ENCODE assay signal across 8 cellular contexts in genomic region chr4:118280501-118281218, GRCh38.
A peak's percentile ranks its signal among the peaks of the same experiment; 100 is the strongest.
DNase-seq lines count a peak whose midpoint lies in the region; ATAC-seq and TF ChIP-seq lines count a peak whose summit lies in the region.

No MANE protein-coding gene starts in this region.

- peaks cover 15% of the 10 kb centered on the region for H3K36me3 Mint-ChIP-seq in CD4-positive, CD25-positive, alpha-beta regulatory T cell
- H3K36me3 Mint-ChIP-seq in activated CD4-positive, alpha-beta memory T cell treated with anti-CD3 and anti-CD28 coated beads for 36 hours: peaks cover 45% of the 10 kb centered on the region

- DNase-seq in CD4-positive, CD25-positive, alpha-beta regulatory T cell: peak; percentile 8 to 69 (median 51)
- peak; percentile 44 for DNase-seq in NCI-H2227 (lab: John Stamatoyannopoulos, UW; ENCODE audit: unreplicated experiment)
- DNase-seq in activated CD4-positive, alpha-beta memory T cell treated with anti-CD3 and anti-CD28 coated beads for 36 hours: peak; percentile 51
- DNase-seq in fibroblast of gingiva (ENCODE audit: low read depth): peak; percentile 65

- no peak overlapping the region for H3K9ac ChIP-seq in neural cell (ENCODE audit: low read length)

- TF ChIP-seq CTCF in neural cell (IDR thresholded peaks at IDR 0.05; ENCODE audit: poor library complexity, severe bottlenecking): peak; percentile 93

- peak overlapping the region; percentile 98 for H3K27ac ChIP-seq in CD4-positive, CD25-positive, alpha-beta regulatory T cell (ENCODE audit: insufficient read depth, low read length, poor library complexity, severe bottlenecking)
- no peak overlapping the region for H3K27ac ChIP-seq in neural cell (ENCODE audit: low read length)

- H3K27me3 ChIP-seq in CD4-positive, CD25-positive, alpha-beta regulatory T cell (ENCODE audit: control insufficient read depth, insufficient read depth, low read length): no peaks in the 10 kb centered on the region
- no peaks in the 10 kb centered on the region for H3K27me3 ChIP-seq in neural cell (ENCODE audit: insufficient read depth, low read depth, low read length)

- no peaks in the 10 kb centered on the region for H3F3A ChIP-seq in neural cell (ENCODE audit: insufficient read depth, low read length, poor library complexity, severe bottlenecking)

- H3K9me2 ChIP-seq in neural cell (ENCODE audit: insufficient read depth, low read length): no peaks in the 10 kb centered on the region

- no peak for TF ChIP-seq EP300 in neural cell (conservative IDR thresholded peaks at IDR 0.05; ENCODE audit: poor library complexity, severe bottlenecking)

- H4K20me1 ChIP-seq in neural cell (ENCODE audit: insufficient read depth): no peaks in the 10 kb centered on the region

- peak overlapping the region; percentile 18 to 93 (median 75) for H3K4me3 Mint-ChIP-seq in CD4-positive, CD25-positive, alpha-beta regulatory T cell
- H3K4me3 Mint-ChIP-seq in activated CD4-positive, alpha-beta memory T cell treated with anti-CD3 and anti-CD28 coated beads for 36 hours: peak overlapping the region; percentile 87

- TF ChIP-seq RAD21 in neural cell (conservative IDR thresholded peaks at IDR 0.05): peak; percentile 96

- peak overlapping the region; percentile 97 for H3K4me3 ChIP-seq in CD4-positive, CD25-positive, alpha-beta regulatory T cell (ENCODE audit: low read depth, low read length)
- H3K4me3 ChIP-seq in neural cell (ENCODE audit: low read length): no peak overlapping the region

- intact Hi-C loops in activated CD4-positive, alpha-beta memory T cell treated with anti-CD3 and anti-CD28 coated beads for 36 hours (cut with micrococcal nuclease): loop anchor here (1.0 kb wide), 2 partner anchors 73 to 310 kb away; partner anchors contain the start of gene PRSS12

- peaks cover 0 to 1% (median 0%) of the 10 kb centered on the region in 7 donors for H3K9me3 Mint-ChIP-seq in CD4-positive, CD25-positive, alpha-beta regulatory T cell
- H3K9me3 Mint-ChIP-seq in activated CD4-positive, alpha-beta memory T cell treated with anti-CD3 and anti-CD28 coated beads for 36 hours: no peaks in the 10 kb centered on the region

- no peak for ATAC-seq in CD4-positive, CD25-positive, alpha-beta regulatory T cell (ENCODE audit: low read depth in 2 of 2)
- ATAC-seq in GM18858 (IDR thresholded peaks at IDR 0.05; ENCODE audit: unreplicated experiment) (peak; percentile 22), HG03196 (IDR thresholded peaks at IDR 0.05; ENCODE audit: unreplicated experiment) (peak; percentile 30), HG02840 (IDR thresholded peaks at IDR 0.05; ENCODE audit: low FRiP score, unreplicated experiment) (no peak)

- no peak overlapping the region for H2AFZ ChIP-seq in neural cell (ENCODE audit: low read depth, low read length)

- peaks cover 30% of the 10 kb centered on the region for H3K4me1 ChIP-seq in CD4-positive, CD25-positive, alpha-beta regulatory T cell (ENCODE audit: control insufficient read depth, insufficient read depth, low read length, poor library complexity, severe bottlenecking)

- POLR2A ChIA-PET in activated CD4-positive, alpha-beta memory T cell treated with anti-CD3 and anti-CD28 coated beads for 36 hours (lab: Charles Lee): no interaction called here

- H3K79me2 ChIP-seq in neural cell (replicated peaks; ENCODE audit: insufficient read depth, low read length): no peaks in the 10 kb centered on the region

- H3K9me3 ChIP-seq in CD4-positive, CD25-positive, alpha-beta regulatory T cell (ENCODE audit: control insufficient read depth in 2 of 2, low read length in 2 of 2): no peaks in the 10 kb centered on the region
- H3K9me3 ChIP-seq in neural cell (ENCODE audit: low read length): no peaks in the 10 kb centered on the region

- peaks cover 22 to 55% (median 45%) of the 10 kb centered on the region in 4 donors for H3K4me1 Mint-ChIP-seq in CD4-positive, CD25-positive, alpha-beta regulatory T cell
- peaks cover 46% of the 10 kb centered on the region for H3K4me1 Mint-ChIP-seq in activated CD4-positive, alpha-beta memory T cell treated with anti-CD3 and anti-CD28 coated beads for 36 hours (ENCODE audit: low read depth)

- peaks cover 13% of the 10 kb centered on the region for H3K36me3 ChIP-seq in CD4-positive, CD25-positive, alpha-beta regulatory T cell (ENCODE audit: control insufficient read depth, insufficient read depth, low read length)
- no peaks in the 10 kb centered on the region for H3K36me3 ChIP-seq in neural cell (ENCODE audit: insufficient read depth, low read length)

- no peaks in the 10 kb centered on the region for H3K27me3 Mint-ChIP-seq in CD4-positive, CD25-positive, alpha-beta regulatory T cell
- no peaks in the 10 kb centered on the region for H3K27me3 Mint-ChIP-seq in activated CD4-positive, alpha-beta memory T cell treated with anti-CD3 and anti-CD28 coated beads for 36 hours

- CTCF ChIA-PET in activated CD4-positive, alpha-beta memory T cell treated with anti-CD3 and anti-CD28 coated beads for 36 hours (lab: Charles Lee): interaction anchor here (0.7 to 1.0 kb wide), 2 partner anchors 10 to 405 kb away, joined by 3 read pairs; partner anchors contain the start of gene METTL14

- no peak overlapping the region for H3K4me2 ChIP-seq in neural cell (ENCODE audit: low read length)

- H3K27ac Mint-ChIP-seq in CD4-positive, CD25-positive, alpha-beta regulatory T cell: peak overlapping the region; percentile 57 to 72 (median 64)
- H3K27ac Mint-ChIP-seq in activated CD4-positive, alpha-beta memory T cell treated with anti-CD3 and anti-CD28 coated beads for 36 hours: peak overlapping the region; percentile 84

TF ChIP-seq in neural cell, 6 proteins besides CTCF, POLR2A, EP300 and RAD21:
- TF ChIP-seq EZH2 (IDR thresholded peaks at IDR 0.05; ENCODE audit: borderline replicate concordance, insufficient read depth, low read length, poor library complexity, severe bottlenecking): no peak
- TF ChIP-seq SMC3 (conservative IDR thresholded peaks at IDR 0.05; ENCODE audit: poor library complexity): peak; percentile 92

Comparison
In these comparisons a context has a peak if more than half of its experiments do, and no peak if none do; other contexts are left out.
1. ATAC-seq: peak in GM18858 (single experiment) and HG03196 (single experiment); none in CD4-positive, CD25-positive, alpha-beta regulatory T cell (0 of 2) and HG02840 (single experiment).
2. Peak in every context shown above with its lines, with median percentiles within 50 percentile points of each other: DNase-seq.